In genomic region chr13:110419391-110419791, GRCh38 we compare ENCODE assay signal across 14 cellular contexts.
A peak's percentile ranks its signal among the peaks of the same experiment; 100 is the strongest.
DNase-seq lines count a peak whose midpoint lies in the region; ATAC-seq and TF ChIP-seq lines count a peak whose summit lies in the region.
"Had no signal": no experiment of that assay in that cellular context is flagged by ENCODE, and none has a peak within 500 bp of the region (broad histone marks: within the 10 kb centered on the region; RNA-seq: fewer than 3 reads in every experiment).

No MANE protein-coding gene starts in this region.

- peak overlapping the region; percentile 89 to 96 for H3K27ac ChIP-seq in thoracic aorta

- peaks cover 45 to 94% of the 10 kb centered on the region in 2 donors for H3K4me1 ChIP-seq in thoracic aorta (ENCODE audit: control insufficient read depth in 1 of 2, low read depth in 2 of 2)

- H3K9me3 ChIP-seq in thoracic aorta = no peaks in the 10 kb centered on the region

- no peaks in the 10 kb centered on the region for H3K36me3 ChIP-seq in thoracic aorta

- DNase-seq in M059J (ENCODE audit: low read depth) (peak; percentile 75), glomerular visceral epithelial cell (ENCODE audit: extremely low spot score) (peak; percentile 92), thoracic aorta (ENCODE audit: low spot score) (no peak), NCI-H345 (lab: John Stamatoyannopoulos, UW) (no peak), SW 1271 (lab: John Stamatoyannopoulos, UW) (no peak), DMS79 treated with DMSO at 0.1 percent for 48 hours (lab: John Stamatoyannopoulos, UW) (no peak)
- DNase-seq: activated CD4-positive, alpha-beta memory T cell treated with anti-CD3 and anti-CD28 coated beads, Interleukin-2, amount 10 ng/mL, durations not matched to agents 7 days and 5 days; activated naive CD4-positive, alpha-beta T cell treated with anti-CD3 and anti-CD28 coated beads, Interleukin-2, amount 50 U/mL, for 16 hours; COR-L47; effector CD4-positive, alpha-beta T cell; hypothalamus; NCI-H1694 had no signal

- TF ChIP-seq CTCF in thoracic aorta (IDR thresholded peaks at IDR 0.05) = no peak

- ATAC-seq in GM21381 (IDR thresholded peaks at IDR 0.05; ENCODE audit: unreplicated experiment) (peak; percentile 62), thoracic aorta (ENCODE audit: insufficient number of reproducible peaks, low FRiP score, low read depth) (no peak), GM21367 (IDR thresholded peaks at IDR 0.05; ENCODE audit: unreplicated experiment) (no peak)

- H3K4me3 ChIP-seq in thoracic aorta = no peak overlapping the region

- H3K27me3 ChIP-seq in thoracic aorta (replicated peaks; ENCODE audit: insufficient read depth) = no peaks in the 10 kb centered on the region

Comparison
In these comparisons a context has a peak if more than half of its experiments do, and no peak if none do; other contexts are left out.
1. DNase-seq: peak in M059J (single experiment) and glomerular visceral epithelial cell (single experiment); none in thoracic aorta (single experiment), NCI-H345 (single experiment), SW 1271 (0 of 2) and DMS79 treated with DMSO at 0.1 percent for 48 hours (single experiment).